ENCODE assay signal across 36 cellular contexts in genomic region chr2:113129519-113130078, GRCh38. TPM values are rescaled to one million over a fixed set of nuclear protein-coding genes. Genes with fewer than 3 reads are reported as not detected.
"Had no signal": no experiment of that assay in that cellular context is flagged by ENCODE, and none has a peak within 500 bp of the region (broad histone marks: within the 10 kb centered on the region; RNA-seq: fewer than 3 reads in every experiment).

No MANE protein-coding gene starts in this region.

- H3K27me3 Mint-ChIP-seq: central memory CD8-positive, alpha-beta T cell; progenitor cell of endocrine pancreas; stimulated activated memory B cell treated with anti-CD40 and anti-IgM and Interleukin-4, amounts not matched to agents 10 μg/mL and 1 μg/mL and 100 μg/mL, for 72 hours had no signal

- H3K4me1 ChIP-seq: breast epithelium, colonic mucosa, thyroid gland had no signal

- H3K9me3 Mint-ChIP-seq: activated naive CD4-positive, alpha-beta T cell treated with anti-CD3 and anti-CD28 coated beads, Interleukin-2, amount 50 U/mL, for 72 hours; activated T-cell treated with anti-CD3 and anti-CD28 coated beads, Interleukin-2, amount 50 U/mL, for 72 hours; central memory CD8-positive, alpha-beta T cell; effector memory CD8-positive, alpha-beta T cell; natural killer cell; stimulated activated memory B cell treated with anti-CD40 and anti-IgM and Interleukin-4, amounts not matched to agents 10 μg/mL and 1 μg/mL and 100 μg/mL, for 72 hours; stimulated activated naive CD8-positive, alpha-beta T cell treated with anti-CD3 and anti-CD28 coated beads, Interleukin-15, amount 100 ng/mL, for 72 hours had no signal

- H3K36me3 ChIP-seq: breast epithelium, colonic mucosa, thyroid gland, WERI-Rb-1 had no signal

- H3K4me2 ChIP-seq: smooth muscle cell had no signal

- H3K36me3 Mint-ChIP-seq: activated naive CD4-positive, alpha-beta T cell treated with anti-CD3 and anti-CD28 coated beads, Interleukin-2, amount 50 U/mL, for 72 hours; natural killer cell; stimulated activated memory B cell treated with anti-CD40 and anti-IgM and Interleukin-4, amounts not matched to agents 10 μg/mL and 1 μg/mL and 100 μg/mL, for 72 hours had no signal

- ATAC-seq: activated CD4-positive, CD25-positive, alpha-beta regulatory T cell treated with anti-CD3 and anti-CD28 coated beads, Interleukin-2, amount 50 U/mL, for 24 hours; activated naive CD4-positive, alpha-beta T cell treated with anti-CD3 and anti-CD28 coated beads, Interleukin-2, amount 50 U/mL, for 72 hours; activated T-cell treated with anti-CD3 and anti-CD28 coated beads, Interleukin-2, amount 50 U/mL, for 72 hours; effector memory CD8-positive, alpha-beta T cell; heart left ventricle; left ventricle myocardium superior; natural killer cell; SK-N-SH treated with all-trans-retinoic acid at 6 μM for 48 hours; stimulated activated memory B cell treated with anti-CD40 and anti-IgM and Interleukin-4, amounts not matched to agents 10 μg/mL and 1 μg/mL and 100 μg/mL, for 72 hours; stimulated activated naive CD8-positive, alpha-beta T cell treated with anti-CD3 and anti-CD28 coated beads, Interleukin-15, amount 100 ng/mL, for 72 hours; T-helper 17 cell had no signal

- H3K4me3 Mint-ChIP-seq: activated T-cell treated with anti-CD3 and anti-CD28 coated beads, Interleukin-2, amount 50 U/mL, for 72 hours; central memory CD8-positive, alpha-beta T cell; effector memory CD8-positive, alpha-beta T cell; natural killer cell; stimulated activated memory B cell treated with anti-CD40 and anti-IgM and Interleukin-4, amounts not matched to agents 10 μg/mL and 1 μg/mL and 100 μg/mL, for 72 hours; stimulated activated naive CD8-positive, alpha-beta T cell treated with anti-CD3 and anti-CD28 coated beads, Interleukin-15, amount 100 ng/mL, for 72 hours; T-helper 17 cell had no signal

- DNase-seq: activated CD4-positive, alpha-beta T cell treated with anti-CD3 and anti-CD28 coated beads for 48 hours; activated CD4-positive, alpha-beta T cell treated with anti-CD3 and anti-CD28 coated beads, Interleukin-2, amount 50 U/mL, for 48 hours; activated naive CD4-positive, alpha-beta T cell; activated T-cell treated with anti-CD3 and anti-CD28 coated beads for 4 hours; activated T-cell treated with anti-CD3 and anti-CD28 coated beads, Interleukin-2, amount 50 U/mL, for 72 hours; colonic mucosa; effector memory CD8-positive, alpha-beta T cell; erythroblast; heart left ventricle; hypothalamus; kidney glomerular epithelial cell; left ventricle myocardium superior; midbrain; natural killer cell; stimulated activated CD4-positive, alpha-beta T cell treated with anti-CD3 and anti-CD28 coated beads, Interleukin-1b, Interleukin-23, amount 100 ng/mL, for 48 hours; stimulated activated CD4-positive, alpha-beta T cell treated with anti-CD3 and anti-CD28 coated beads, Interleukin-4, amount 100 ng/mL, for 4 hours; stimulated activated CD8-positive, alpha-beta memory T cell treated with anti-CD3 and anti-CD28 coated beads, Interleukin-4, amount 100 ng/mL, for 48 hours; stimulated activated naive CD8-positive, alpha-beta T cell treated with anti-CD3 and anti-CD28 coated beads, Interleukin-15, amount 100 ng/mL, for 72 hours; substantia nigra; T-helper 17 cell; T1000; thyroid gland; upper lobe of left lung; WERI-Rb-1 had no signal

- H3K27me3 ChIP-seq: breast epithelium, colonic mucosa, heart left ventricle, thyroid gland, upper lobe of left lung had no signal

- H3K9me3 ChIP-seq: breast epithelium, colonic mucosa, heart left ventricle, thyroid gland, upper lobe of left lung had no signal

- H3K27ac ChIP-seq: breast epithelium, colonic mucosa, heart left ventricle, thyroid gland, upper lobe of left lung, WERI-Rb-1 had no signal

- H3K27ac Mint-ChIP-seq: activated naive CD4-positive, alpha-beta T cell treated with anti-CD3 and anti-CD28 coated beads, Interleukin-2, amount 50 U/mL, for 72 hours; activated T-cell treated with anti-CD3 and anti-CD28 coated beads, Interleukin-2, amount 50 U/mL, for 72 hours; effector memory CD8-positive, alpha-beta T cell; natural killer cell; progenitor cell of endocrine pancreas; stimulated activated memory B cell treated with anti-CD40 and anti-IgM and Interleukin-4, amounts not matched to agents 10 μg/mL and 1 μg/mL and 100 μg/mL, for 72 hours; T-helper 17 cell had no signal

- H3K4me3 ChIP-seq: breast epithelium, colonic mucosa, smooth muscle cell, thyroid gland had no signal

RNA-seq across cellular contexts. Expression of gene IL1RN, which starts 2.2 kb away (rescaled TPM):
- total RNA-seq: fibroblast of lung, fibroblast of villous mesenchyme, osteoblast, progenitor cell of endocrine pancreas, renal cortical epithelial cell had no signal
